22 cellular contexts compared by ENCODE assay signal in genomic region chr16:75732871-75733270, GRCh38. TPM values are rescaled to one million over a fixed set of nuclear protein-coding genes. Genes with fewer than 3 reads are reported as not detected.
DNase-seq lines count a peak whose midpoint lies in the region; ATAC-seq, FAIRE-seq and TF ChIP-seq lines count a peak whose summit lies in the region.
"Had no signal": no experiment of that assay in that cellular context is flagged by ENCODE, and none has a peak within 500 bp of the region (broad histone marks: within the 10 kb centered on the region; RNA-seq: fewer than 3 reads in every experiment).

No MANE protein-coding gene starts in this region.

- H3K9me3 ChIP-seq in astrocyte (ENCODE audit: insufficient read depth, low read depth, low read length) (no peaks in the 10 kb centered on the region), mesenchymal stem cell (ENCODE audit: control insufficient read depth, low read length) (no peaks in the 10 kb centered on the region), stomach smooth muscle (ENCODE audit: control insufficient read depth in 2 of 2, low read length in 2 of 2) (no peaks in the 10 kb centered on the region)
- H3K9me3 ChIP-seq: neutrophil, upper lobe of left lung had no signal

- H3K36me3 ChIP-seq in astrocyte (ENCODE audit: insufficient read depth, low read length) = no peaks in the 10 kb centered on the region
- no peaks in the 10 kb centered on the region for H3K36me3 ChIP-seq in mesenchymal stem cell (ENCODE audit: control insufficient read depth in 1 of 2, insufficient read depth in 2 of 2, low read depth in 1 of 2, low read length in 2 of 2)
- H3K36me3 ChIP-seq in stomach smooth muscle (ENCODE audit: control insufficient read depth in 2 of 2, insufficient read depth in 2 of 2, low read length in 2 of 2) = no peaks in the 10 kb centered on the region
- H3K36me3 ChIP-seq: neutrophil, upper lobe of left lung had no signal

- no peaks in the 10 kb centered on the region for H4K20me1 ChIP-seq in astrocyte (ENCODE audit: insufficient read depth, low read length)

- no peak overlapping the region for H3K27ac Mint-ChIP-seq in astrocyte (ENCODE audit: unreplicated experiment)
- H3K27ac Mint-ChIP-seq: activated naive CD4-positive, alpha-beta T cell treated with anti-CD3 and anti-CD28 coated beads, Interleukin-2, amount 50 U/mL, for 24 hours; activated T-cell treated with anti-CD3 and anti-CD28 coated beads, Interleukin-2, amount 50 U/mL, for 72 hours; CD8-positive, alpha-beta T cell had no signal

- H3K36me3 Mint-ChIP-seq in astrocyte (ENCODE audit: low read depth, unreplicated experiment) = no peaks in the 10 kb centered on the region
- H3K36me3 Mint-ChIP-seq: activated naive CD4-positive, alpha-beta T cell treated with anti-CD3 and anti-CD28 coated beads, Interleukin-2, amount 50 U/mL, for 24 hours; brain; CD8-positive, alpha-beta T cell had no signal

- H2BK12ac ChIP-seq in mesenchymal stem cell (ENCODE audit: low read length in 2 of 2) = no peak overlapping the region

- H3K4me3 ChIP-seq in astrocyte (ENCODE audit: insufficient read depth, low read depth, low read length) = no peak overlapping the region
- H3K4me3 ChIP-seq in mesenchymal stem cell (ENCODE audit: insufficient read depth in 1 of 2, low read depth in 1 of 2, low read length in 2 of 2) = peak overlapping the region in 1 of 2 experiments; percentile 38
- H3K4me3 ChIP-seq in stomach smooth muscle (ENCODE audit: low read length in 2 of 2) = peak overlapping the region in 1 of 2 donors; percentile 15
- H3K4me3 ChIP-seq: upper lobe of left lung had no signal

- no peak for FAIRE-seq in astrocyte (lab: Jason Lieb, UNC)
- FAIRE-seq in frontal cortex (lab: Jason Lieb, UNC) = no peak

- ATAC-seq in HG03097 (IDR thresholded peaks at IDR 0.05; ENCODE audit: low FRiP score, unreplicated experiment) = no peak
- ATAC-seq in HG03280 (IDR thresholded peaks at IDR 0.05; ENCODE audit: unreplicated experiment) = no peak
- ATAC-seq: activated T-cell treated with anti-CD3 and anti-CD28 coated beads, Interleukin-2, amount 50 U/mL, for 72 hours; CD8-positive, alpha-beta T cell had no signal

- peak overlapping the region; percentile 45 for H4K8ac ChIP-seq in mesenchymal stem cell (ENCODE audit: low read length)

- no peaks in the 10 kb centered on the region for H3K79me1 ChIP-seq in mesenchymal stem cell (replicated peaks; ENCODE audit: low read length, poor library complexity, severe bottlenecking)

- no peaks in the 10 kb centered on the region for H3K9me3 Mint-ChIP-seq in astrocyte (ENCODE audit: unreplicated experiment)
- H3K9me3 Mint-ChIP-seq: activated naive CD4-positive, alpha-beta T cell treated with anti-CD3 and anti-CD28 coated beads, Interleukin-2, amount 50 U/mL, for 24 hours; activated T-cell treated with anti-CD3 and anti-CD28 coated beads, Interleukin-2, amount 50 U/mL, for 72 hours; CD8-positive, alpha-beta T cell; HFFc6 had no signal

- no peaks in the 10 kb centered on the region for H3K4me1 Mint-ChIP-seq in astrocyte (ENCODE audit: low read depth, unreplicated experiment)
- H3K4me1 Mint-ChIP-seq: activated naive CD4-positive, alpha-beta T cell treated with anti-CD3 and anti-CD28 coated beads, Interleukin-2, amount 50 U/mL, for 24 hours had no signal

- H3K4ac ChIP-seq in mesenchymal stem cell (ENCODE audit: low read depth in 1 of 2, low read length in 2 of 2) = no peak overlapping the region

- no peak overlapping the region for H3K9ac ChIP-seq in astrocyte (ENCODE audit: low read length)
- peak overlapping the region; percentile 53 for H3K9ac ChIP-seq in mesenchymal stem cell (ENCODE audit: low read length)
- H3K9ac ChIP-seq in stomach smooth muscle (ENCODE audit: low read length in 2 of 2) = peak overlapping the region in 1 of 2 donors; percentile 13

- peak overlapping the region; percentile 72 to 94 for H3K18ac ChIP-seq in mesenchymal stem cell (ENCODE audit: low read depth in 1 of 2, low read length in 2 of 2)

- H3K27me3 ChIP-seq in astrocyte (ENCODE audit: insufficient read depth, low read length) (no peaks in the 10 kb centered on the region), mesenchymal stem cell (ENCODE audit: control insufficient read depth in 1 of 2, insufficient read depth in 1 of 2, low read length in 2 of 2) (no peaks in the 10 kb centered on the region), stomach smooth muscle (ENCODE audit: control insufficient read depth in 1 of 2, insufficient read depth in 2 of 2, low read length in 2 of 2) (no peaks in the 10 kb centered on the region)
- H3K27me3 ChIP-seq: neutrophil, upper lobe of left lung had no signal

- H3K4me2 ChIP-seq in astrocyte (ENCODE audit: low read length) (peak overlapping the region; percentile 56), mesenchymal stem cell (ENCODE audit: low read length, poor library complexity, severe bottlenecking) (no peak overlapping the region)

- peak overlapping the region; percentile 61 for H2BK120ac ChIP-seq in mesenchymal stem cell (ENCODE audit: low read depth, low read length)

- H3K14ac ChIP-seq in mesenchymal stem cell (ENCODE audit: low read length in 2 of 2) = no peak overlapping the region

- H2AFZ ChIP-seq in astrocyte (ENCODE audit: low read depth, low read length) (no peak overlapping the region), mesenchymal stem cell (ENCODE audit: low read depth, low read length) (no peak overlapping the region)

- H3K23ac ChIP-seq in mesenchymal stem cell (ENCODE audit: low read length in 2 of 2) = no peak overlapping the region

- no peak overlapping the region for H2BK15ac ChIP-seq in mesenchymal stem cell (ENCODE audit: low read depth, poor library complexity, severe bottlenecking)

- H4K91ac ChIP-seq in mesenchymal stem cell (ENCODE audit: low read length) = no peak overlapping the region

- no peak overlapping the region for H2AK5ac ChIP-seq in mesenchymal stem cell (ENCODE audit: low read length, severe bottlenecking)

- TF ChIP-seq CTCF in C4-2B (conservative IDR thresholded peaks at IDR 0.05) = no peak
- no peak for TF ChIP-seq CTCF in astrocyte (IDR thresholded peaks at IDR 0.05; ENCODE audit: insufficient read depth, low read depth, low read length)

- no peak overlapping the region for H3K4me3 Mint-ChIP-seq in astrocyte (ENCODE audit: unreplicated experiment)
- H3K4me3 Mint-ChIP-seq: activated naive CD4-positive, alpha-beta T cell treated with anti-CD3 and anti-CD28 coated beads, Interleukin-2, amount 50 U/mL, for 24 hours; activated T-cell treated with anti-CD3 and anti-CD28 coated beads, Interleukin-2, amount 50 U/mL, for 72 hours; CD8-positive, alpha-beta T cell had no signal

- no peaks in the 10 kb centered on the region for H3K27me3 Mint-ChIP-seq in astrocyte (ENCODE audit: low read depth, unreplicated experiment)
- H3K27me3 Mint-ChIP-seq: activated naive CD4-positive, alpha-beta T cell treated with anti-CD3 and anti-CD28 coated beads, Interleukin-2, amount 50 U/mL, for 24 hours; brain had no signal

- no peak for DNase-seq in astrocyte (ENCODE audit: low read depth)
- DNase-seq in mesenchymal stem cell = peak; percentile 3
- DNase-seq in frontal cortex (ENCODE audit: low spot score in 2 of 2) = no peak
- DNase-seq in AG20443 (ENCODE audit: low spot score) = no peak
- DNase-seq: activated CD4-positive, CD25-positive, alpha-beta regulatory T cell treated with anti-CD3 and anti-CD28 coated beads, Interleukin-2, amount 50 U/mL, for 72 hours; activated CD8-positive, alpha-beta memory T cell treated with anti-CD3 and anti-CD28 coated beads for 24 hours; activated T-cell treated with anti-CD3 and anti-CD28 coated beads, Interleukin-2, amount 50 U/mL, for 72 hours; CD8-positive, alpha-beta T cell; DMS79 treated with DMSO at 0.1 percent for 48 hours; KBM-7; NCI-H510A treated with DMSO at 0.1 percent for 48 hours; retina; stimulated activated naive CD4-positive, alpha-beta T cell treated with Interleukin-2 at 50 U/mL for 16 hours; upper lobe of left lung had no signal

- WGBS in mesenchymal stem cell = 33% methylated on average over 2 of the region's 2 CpGs

- H3K27ac ChIP-seq in C4-2B (peak overlapping the region; percentile 51; the same call in 1 of the 2 replicates), astrocyte (ENCODE audit: low read depth, low read length) (no peak overlapping the region), mesenchymal stem cell (ENCODE audit: low read length, poor library complexity, severe bottlenecking) (no peak overlapping the region), stomach smooth muscle (ENCODE audit: low read length) (peak overlapping the region; percentile 67)
- H3K27ac ChIP-seq: neutrophil had no signal

- peaks cover 14% of the 10 kb centered on the region for H3K4me1 ChIP-seq in astrocyte (ENCODE audit: insufficient read depth, low read length)
- no peaks in the 10 kb centered on the region for H3K4me1 ChIP-seq in mesenchymal stem cell (ENCODE audit: control insufficient read depth, insufficient read depth, low read depth, low read length)
- peaks cover 17% of the 10 kb centered on the region for H3K4me1 ChIP-seq in stomach smooth muscle (ENCODE audit: control insufficient read depth, insufficient read depth, low read length)

- H2BK5ac ChIP-seq in mesenchymal stem cell (ENCODE audit: low read depth, low read length, poor library complexity, severe bottlenecking) = no peak overlapping the region

- no peaks in the 10 kb centered on the region for H3K79me2 ChIP-seq in astrocyte (ENCODE audit: insufficient read depth, low read length)

RNA-seq across cellular contexts. Expression of gene CPHXL, which starts 6.6 kb away (rescaled TPM):
- not detected in 2 replicates for total RNA-seq in astrocyte
- polyA plus RNA-seq in mesenchymal stem cell (2013, experiment 1 of 2) = not detected
- not detected for polyA plus RNA-seq in mesenchymal stem cell (2013, experiment 2 of 2)
- total RNA-seq in frontal cortex = not detected
- total RNA-seq: activated T-cell treated with anti-CD3 and anti-CD28 coated beads, Interleukin-2, amount 50 U/mL, for 72 hours; CD8-positive, alpha-beta T cell; HFFc6; upper lobe of left lung had no signal

RNA-seq across cellular contexts. Expression of gene DUXB, which starts 31.6 kb away (rescaled TPM):
- total RNA-seq in astrocyte (not detected in 2 replicates), frontal cortex (not detected)
- not detected for polyA plus RNA-seq in mesenchymal stem cell (2013, experiment 1 of 2)
- polyA plus RNA-seq in mesenchymal stem cell (2013, experiment 2 of 2) = not detected
- total RNA-seq: activated T-cell treated with anti-CD3 and anti-CD28 coated beads, Interleukin-2, amount 50 U/mL, for 72 hours; CD8-positive, alpha-beta T cell; HFFc6; upper lobe of left lung had no signal

RNA-seq across cellular contexts. Expression of gene CPHXL2, which starts 56.1 kb away (rescaled TPM):
- total RNA-seq in astrocyte (not detected in 2 replicates), frontal cortex (not detected)
- not detected for polyA plus RNA-seq in mesenchymal stem cell (2013, experiment 1 of 2)
- not detected for polyA plus RNA-seq in mesenchymal stem cell (2013, experiment 2 of 2)
- total RNA-seq: activated T-cell treated with anti-CD3 and anti-CD28 coated beads, Interleukin-2, amount 50 U/mL, for 72 hours; CD8-positive, alpha-beta T cell; HFFc6; upper lobe of left lung had no signal

Comparison
In these comparisons a context has a peak if more than half of its experiments do, and no peak if none do; other contexts are left out.
1. H3K27ac ChIP-seq: peak in C4-2B (single experiment) and stomach smooth muscle (single experiment); none in astrocyte (single experiment) and mesenchymal stem cell (single experiment).